19 cellular contexts compared by ENCODE assay signal in genomic region chr4:185849543-185850185, GRCh38. TPM values are rescaled to one million over a fixed set of nuclear protein-coding genes. Genes with fewer than 3 reads are reported as not detected.
DNase-seq lines count a peak whose midpoint lies in the region; ATAC-seq, FAIRE-seq and TF ChIP-seq lines count a peak whose summit lies in the region.
"Had no signal": no experiment of that assay in that cellular context is flagged by ENCODE, and none has a peak within 500 bp of the region (broad histone marks: within the 10 kb centered on the region; RNA-seq: fewer than 3 reads in every experiment).

No MANE protein-coding gene starts in this region.

- H3K9me3 Mint-ChIP-seq in GM23338: peaks cover 38% of the 10 kb centered on the region

- H3K4me1 Mint-ChIP-seq in GM23338: peaks cover 11% of the 10 kb centered on the region
- H3K4me1 Mint-ChIP-seq: activated B cell treated with CpG ODN at 0.5 μM for 24 hours, memory B cell, neural progenitor cell, T-helper 17 cell had no signal

- no peak overlapping the region for H3K4me2 ChIP-seq in GM23338
- H3K4me2 ChIP-seq: neural progenitor cell had no signal

- ATAC-seq in lung (ENCODE audit: insufficient read depth, low FRiP score) (peak; percentile 34), upper lobe of right lung (peak; percentile 64), HG02798 (IDR thresholded peaks at IDR 0.05; ENCODE audit: poor library complexity, unreplicated experiment) (no peak), GM23338 (no peak)
- ATAC-seq: T-helper 17 cell had no signal

- 77 to 85% methylated on average over 7 of the region's 7 CpGs for whole genome bisulfite sequencing in lung, 2 donors

- H3K36me3 ChIP-seq in lung (ENCODE audit: control insufficient read depth in 2 of 2, insufficient read depth in 2 of 2, low read length in 2 of 2): no peaks in the 10 kb centered on the region
- no peaks in the 10 kb centered on the region for H3K36me3 ChIP-seq in upper lobe of right lung
- peaks cover 15% of the 10 kb centered on the region; the same call in 1 of the 2 replicates for H3K36me3 ChIP-seq in GM23338 (ENCODE audit: insufficient read depth)
- H3K36me3 ChIP-seq: BE2C, neural progenitor cell had no signal

- no peak overlapping the region for H3K4me3 ChIP-seq in fibroblast of pulmonary artery (replicated peaks; ENCODE audit: low read depth, low read length)
- no peak overlapping the region for H3K4me3 ChIP-seq in lung
- H3K4me3 ChIP-seq in upper lobe of right lung: no peak overlapping the region
- H3K4me3 ChIP-seq in GM23338: no peak overlapping the region
- H3K4me3 ChIP-seq: neural progenitor cell had no signal

- no peaks in the 10 kb centered on the region for H3K79me2 ChIP-seq in GM23338 (replicated peaks; ENCODE audit: insufficient read depth)

- H3K27me3 ChIP-seq in lung (ENCODE audit: control insufficient read depth, insufficient read depth): no peaks in the 10 kb centered on the region
- H3K27me3 ChIP-seq in upper lobe of right lung: no peaks in the 10 kb centered on the region
- no peaks in the 10 kb centered on the region for H3K27me3 ChIP-seq in GM23338 (ENCODE audit: insufficient read depth)
- H3K27me3 ChIP-seq: BE2C, neural progenitor cell had no signal

- no peak overlapping the region for H3K4me3 Mint-ChIP-seq in GM23338
- H3K4me3 Mint-ChIP-seq: activated B cell treated with CpG ODN at 0.5 μM for 24 hours, memory B cell, neural progenitor cell, T-helper 17 cell had no signal

- peak; percentile 19 for FAIRE-seq in TTC549 (lab: Jason Lieb, UNC)
- FAIRE-seq: colon, endometrium, GM12891 had no signal

- no peak overlapping the region for H2AFZ ChIP-seq in GM23338
- H2AFZ ChIP-seq: neural progenitor cell had no signal

- peaks cover 2% of the 10 kb centered on the region for H3K27me3 Mint-ChIP-seq in GM23338 (ENCODE audit: insufficient read depth, low read depth, poor library complexity)
- H3K27me3 Mint-ChIP-seq: activated B cell treated with CpG ODN at 0.5 μM for 24 hours had no signal

- H3K9me3 ChIP-seq in lung (ENCODE audit: control insufficient read depth in 2 of 2, insufficient read depth in 1 of 2, low read length in 1 of 2) (no peaks in the 10 kb centered on the region), upper lobe of right lung (no peaks in the 10 kb centered on the region)

- H3K4me1 ChIP-seq in lung (ENCODE audit: control insufficient read depth in 2 of 2, insufficient read depth in 2 of 2, low read length in 2 of 2): peaks cover 4 to 21% of the 10 kb centered on the region in 2 donors
- H3K4me1 ChIP-seq in upper lobe of right lung: no peaks in the 10 kb centered on the region
- H3K4me1 ChIP-seq in GM23338 (ENCODE audit: insufficient read depth): peaks cover 15% of the 10 kb centered on the region
- H3K4me1 ChIP-seq: neural progenitor cell had no signal

- H3K36me3 Mint-ChIP-seq in GM23338 (ENCODE audit: low read depth): peaks cover 46% of the 10 kb centered on the region
- H3K36me3 Mint-ChIP-seq: memory B cell had no signal

- no peak overlapping the region for H3K27ac Mint-ChIP-seq in GM23338
- H3K27ac Mint-ChIP-seq: activated B cell treated with CpG ODN at 0.5 μM for 24 hours, memory B cell, T-helper 17 cell had no signal

- no peak for TF ChIP-seq CTCF in fibroblast of pulmonary artery (IDR thresholded peaks at IDR 0.05; ENCODE audit: low read length, missing control alignments)
- TF ChIP-seq CTCF in lung (IDR thresholded peaks at IDR 0.05; ENCODE audit: control extremely low read depth, extremely low read depth): no peak
- no peak for TF ChIP-seq CTCF in upper lobe of right lung (IDR thresholded peaks at IDR 0.05)
- TF ChIP-seq CTCF in GM23338 (conservative IDR thresholded peaks at IDR 0.05; ENCODE audit: low read depth in 2 of 2): no peak

- H3K9me2 ChIP-seq in GM23338 (ENCODE audit: insufficient read depth): no peaks in the 10 kb centered on the region; the same call in 1 of the 2 replicates

- DNase-seq in fibroblast of pulmonary artery (ENCODE audit: low read depth): peak; percentile 81
- no peak for DNase-seq in lung (ENCODE audit: low spot score)
- no peak for DNase-seq in upper lobe of right lung
- no peak for DNase-seq in SKM-1 (lab: John Stamatoyannopoulos, UW; ENCODE audit: unreplicated experiment)
- no peak for DNase-seq in GM23338 (ENCODE audit: low spot score)
- DNase-seq: activated B cell treated with CpG ODN at 0.5 μM for 24 hours, BE2C, MV-4-11, NCI-H2081 treated with DMSO at 0.1 percent for 48 hours, NCI-H526 treated with DMSO at 0.1 percent for 48 hours, T-helper 17 cell had no signal

- H4K20me1 ChIP-seq in GM23338 (replicated peaks; ENCODE audit: insufficient read depth): no peaks in the 10 kb centered on the region

- intact Hi-C loops in upper lobe of right lung (cut with DNase I): no loop called here

- peak overlapping the region in 1 of 2 donors; percentile 76 for H3K27ac ChIP-seq in lung (ENCODE audit: low read depth in 1 of 2, low read length in 1 of 2)
- no peak overlapping the region for H3K27ac ChIP-seq in upper lobe of right lung
- H3K27ac ChIP-seq in GM23338 (ENCODE audit: low read depth): no peak overlapping the region
- H3K27ac ChIP-seq: neural progenitor cell had no signal

- no peaks in the 10 kb centered on the region for H3F3A ChIP-seq in GM23338 (replicated peaks; ENCODE audit: low read depth)

TF ChIP-seq in GM23338, 12 proteins besides CTCF, POLR2A, EP300 and RAD21 (continues in another document):
- TF ChIP-seq EZH2 (IDR thresholded peaks at IDR 0.05; ENCODE audit: low read depth, unreplicated experiment) (no peak), ZNF331 (CRISPR knock-in tag; IDR thresholded peaks at IDR 0.05; ENCODE audit: low read depth) (no peak), REST (IDR thresholded peaks at IDR 0.05; ENCODE audit: unreplicated experiment) (no peak), NANOG (IDR thresholded peaks at IDR 0.05; ENCODE audit: borderline replicate concordance) (no peak), POLR2AphosphoS5 (IDR thresholded peaks at IDR 0.05; ENCODE audit: low read depth) (no peak), ZNF114 (CRISPR knock-in tag; IDR thresholded peaks at IDR 0.05) (no peak)

RNA-seq across cellular contexts. Expression of gene SORBS2, which starts 37.7 kb away (rescaled TPM):
- total RNA-seq in lung (10 to 100 TPM; 38.4 to 70.4 TPM), upper lobe of right lung (44.9 TPM)
- polyA plus RNA-seq in lung (10 to 100 TPM; 11.2 to 14.4 TPM), GM23338 (2016; fragmentation: Nextera tagmentation; extraction: Ambion mirVana) (23.2 and 27.6 TPM in 2 replicates)
- 17.8 and 24.6 TPM in 2 replicates for total RNA-seq in GM23338 (2014; rRNA removed; shearing (Covaris generic))
- total RNA-seq: activated B cell treated with CpG ODN at 0.5 μM for 24 hours; activated CD8-positive, alpha-beta memory T cell treated with anti-CD3 and anti-CD28 coated beads for 36 hours had no signal

Comparison
In these comparisons a context has a peak if more than half of its experiments do, and no peak if none do; other contexts are left out.
1. ATAC-seq: peak in lung (single experiment) and upper lobe of right lung (single experiment); none in HG02798 (single experiment) and GM23338 (single experiment).